ENCODE assay signal across 14 cellular contexts in the genomic region with DNA sequence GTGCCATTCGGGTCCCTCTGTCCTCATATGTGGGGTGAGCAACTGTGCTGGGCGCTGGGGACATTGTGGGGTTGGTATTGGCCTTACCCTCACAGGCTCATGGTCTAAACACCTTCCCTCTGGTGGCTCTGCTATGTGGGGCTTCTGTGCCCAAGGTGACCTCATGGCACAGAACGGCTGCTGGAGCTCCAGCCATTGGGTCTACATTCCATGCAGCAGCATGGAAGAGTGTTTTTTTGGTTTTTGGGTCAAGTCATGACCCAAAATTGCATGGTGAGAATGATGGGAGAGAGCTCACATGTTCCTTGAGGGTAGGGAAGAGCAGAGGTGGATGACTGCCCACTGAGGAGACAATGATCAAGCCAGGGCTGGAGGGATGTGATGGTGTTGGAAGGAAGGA.
"Had no signal": no experiment of that assay in that cellular context is flagged by ENCODE, and none has a peak within 500 bp of the region (broad histone marks: within the 10 kb centered on the region; RNA-seq: fewer than 3 reads in every experiment).

No MANE protein-coding gene starts in this region.

- H3K27ac Mint-ChIP-seq: activated T-helper 1 cell treated with anti-CD3 and anti-CD28 coated beads, Interleukin-12 subunit alpha, Interleukin-12 subunit beta, Interleukin-2, Interleukin-4 antibody, amounts not matched to agents 30 ng/mL and 10 ng/mL and 1 ng/mL, durations not matched to agents 14 hours and 24 hours and 36 hours had no signal

- H3K4me3 ChIP-seq: SK-N-MC, suprapubic skin had no signal

- H3K36me3 ChIP-seq: suprapubic skin had no signal

- H3K9me3 ChIP-seq: suprapubic skin had no signal

- H2AFZ ChIP-seq: parathyroid adenoma had no signal

- H3K27ac ChIP-seq: epithelial cell of prostate, parathyroid adenoma, SK-N-MC, suprapubic skin had no signal

- DNase-seq: activated CD4-positive, alpha-beta T cell treated with anti-CD3 and anti-CD28 coated beads for 4 hours; activated CD8-positive, alpha-beta memory T cell treated with anti-CD3 and anti-CD28 coated beads, Interleukin-2, amount 50 U/mL, for 48 hours; activated naive CD4-positive, alpha-beta T cell; dermis blood vessel endothelial cell; foreskin melanocyte; head of caudate nucleus; stimulated activated CD4-positive, alpha-beta T cell treated with anti-CD3 and anti-CD28 coated beads, Interleukin-2, amount 100 ng/mL, for 48 hours; stimulated activated naive CD4-positive, alpha-beta T cell treated with Interleukin-2 at 50 U/mL for 16 hours; trophoblast cell had no signal

- H3K4me3 Mint-ChIP-seq: activated T-helper 1 cell treated with anti-CD3 and anti-CD28 coated beads, Interleukin-12 subunit alpha, Interleukin-12 subunit beta, Interleukin-2, Interleukin-4 antibody, amounts not matched to agents 30 ng/mL and 10 ng/mL and 1 ng/mL, durations not matched to agents 14 hours and 24 hours and 36 hours had no signal

- H3K9ac ChIP-seq: parathyroid adenoma had no signal

- H3K79me2 ChIP-seq: parathyroid adenoma had no signal

- H3K4me1 ChIP-seq: parathyroid adenoma had no signal
